11 cellular contexts compared by ENCODE assay signal in the genomic region with DNA sequence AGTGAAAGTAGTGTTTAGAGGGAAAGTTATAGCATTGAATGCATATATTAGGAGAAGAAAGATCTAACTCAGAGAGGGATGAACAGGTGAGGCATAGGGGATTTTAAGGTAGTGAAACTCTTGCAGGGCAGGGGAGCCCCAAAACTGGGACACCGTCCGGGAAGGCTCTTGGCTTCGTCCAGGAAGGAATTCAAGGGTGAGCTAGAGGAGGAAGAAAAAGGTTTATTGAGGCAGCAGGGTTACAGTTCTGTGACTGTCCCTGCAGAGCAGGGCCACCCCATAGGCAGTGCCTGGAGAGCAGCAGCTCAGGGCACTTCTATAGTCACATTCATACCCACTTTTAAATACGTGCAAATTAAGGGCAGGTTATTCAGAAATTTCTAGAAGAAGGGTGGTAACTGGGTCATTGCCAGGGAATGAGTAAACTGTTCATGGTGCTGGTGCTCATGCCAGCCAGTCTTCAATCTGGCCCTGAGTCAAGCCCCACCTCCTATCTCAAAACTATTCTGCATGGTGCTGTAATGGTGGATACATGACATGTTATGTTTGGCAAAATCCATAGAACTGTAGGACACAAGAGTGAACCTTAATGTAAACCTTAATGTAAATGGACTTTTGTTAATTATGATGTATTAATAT. TPM values are rescaled to one million over a fixed set of nuclear protein-coding genes. Genes with fewer than 3 reads are reported as not detected.
DNase-seq lines count a peak whose midpoint lies in the region; ATAC-seq and TF ChIP-seq lines count a peak whose summit lies in the region.
"Had no signal": no experiment of that assay in that cellular context is flagged by ENCODE, and none has a peak within 500 bp of the region (broad histone marks: within the 10 kb centered on the region; RNA-seq: fewer than 3 reads in every experiment).

No MANE protein-coding gene starts in this region.

- peaks cover 13% of the 10 kb centered on the region for H3K36me3 ChIP-seq in OCI-LY7 (ENCODE audit: insufficient read depth, low read length)
- H3K36me3 ChIP-seq in testis (ENCODE audit: low read depth, missing control alignments): no peaks in the 10 kb centered on the region
- H3K36me3 ChIP-seq in psoas muscle (ENCODE audit: insufficient read depth in 1 of 2, low read depth in 1 of 2): no peaks in the 10 kb centered on the region

- H3K9me3 ChIP-seq in OCI-LY7 (ENCODE audit: low read length) (no peaks in the 10 kb centered on the region), testis (no peaks in the 10 kb centered on the region), psoas muscle (no peaks in the 10 kb centered on the region)

- DNase-seq in activated CD8-positive, alpha-beta memory T cell treated with anti-CD3 and anti-CD28 coated beads, Interleukin-2, amount 10 ng/mL, durations not matched to agents 7 days and 5 days: peak; percentile 28
- no peak for DNase-seq in activated CD8-positive, alpha-beta memory T cell treated with anti-CD3 and anti-CD28 coated beads, Interleukin-2, amount 50 U/mL, for 4 hours
- DNase-seq in OCI-LY7 (ENCODE audit: low spot score) (no peak), testis (peak; percentile 39), iPS-NIHi11 (ENCODE audit: low spot score) (no peak), islet precursor cell (no peak), psoas muscle (no peak)
- DNase-seq: NCI-H1436 treated with DMSO at 0.1 percent for 48 hours, SHP77 treated with DMSO at 0.1 percent for 48 hours had no signal

- H3K4me2 ChIP-seq in OCI-LY7 (ENCODE audit: low read length): peak overlapping the region; percentile 85

- H3K27me3 ChIP-seq in testis (no peaks in the 10 kb centered on the region), psoas muscle (ENCODE audit: insufficient read depth in 3 of 3, low read length in 2 of 3) (no peaks in the 10 kb centered on the region)

- CTCF ChIA-PET in activated CD8-positive, alpha-beta memory T cell treated with anti-CD3 and anti-CD28 coated beads, Interleukin-2, amount 10 ng/mL, durations not matched to agents 7 days and 5 days (lab: Charles Lee): interaction anchor here (1.3 to 4.1 kb wide), 3 partner anchors 73 to 143 kb away, joined by 4 to 20 read pairs (median 18); a partner anchor contains a TSS
- CTCF ChIA-PET in OCI-LY7 (lab: Charles Lee; ENCODE audit: unreplicated experiment): interaction anchor here (2.0 kb wide), 1 partner anchor 72 kb away, joined by 9 read pairs; a partner anchor contains a TSS

- peaks cover 66% of the 10 kb centered on the region for H3K4me1 Mint-ChIP-seq in activated CD8-positive, alpha-beta memory T cell treated with anti-CD3 and anti-CD28 coated beads, Interleukin-2, amount 10 ng/mL, durations not matched to agents 7 days and 5 days

- peak overlapping the region; percentile 23; the same call in 1 of the 2 replicates for H2AFZ ChIP-seq in OCI-LY7 (ENCODE audit: low read length)

- peak overlapping the region; percentile 97 for H3K27ac Mint-ChIP-seq in activated CD8-positive, alpha-beta memory T cell treated with anti-CD3 and anti-CD28 coated beads, Interleukin-2, amount 10 ng/mL, durations not matched to agents 7 days and 5 days

- H3K27me3 Mint-ChIP-seq in activated CD8-positive, alpha-beta memory T cell treated with anti-CD3 and anti-CD28 coated beads, Interleukin-2, amount 10 ng/mL, durations not matched to agents 7 days and 5 days: no peaks in the 10 kb centered on the region

- ATAC-seq in activated CD8-positive, alpha-beta memory T cell treated with anti-CD3 and anti-CD28 coated beads, Interleukin-2, amount 10 ng/mL, durations not matched to agents 7 days and 5 days: no peak
- ATAC-seq in esophagus mucosa: peak; percentile 64
- no peak for ATAC-seq in psoas muscle

- no peaks in the 10 kb centered on the region for H4K20me1 ChIP-seq in OCI-LY7 (ENCODE audit: insufficient read depth, low read length)

- TF ChIP-seq CTCF in OCI-LY7 (conservative IDR thresholded peaks at IDR 0.05; ENCODE audit: low read length): no peak
- no peak for TF ChIP-seq CTCF in testis (IDR thresholded peaks at IDR 0.05)
- no peak for TF ChIP-seq CTCF in psoas muscle (IDR thresholded peaks at IDR 0.05)

- no peaks in the 10 kb centered on the region for H3K9me3 Mint-ChIP-seq in activated CD8-positive, alpha-beta memory T cell treated with anti-CD3 and anti-CD28 coated beads, Interleukin-2, amount 10 ng/mL, durations not matched to agents 7 days and 5 days (ENCODE audit: low read depth)

- peak overlapping the region; percentile 85 for H3K27ac ChIP-seq in OCI-LY7 (ENCODE audit: low read depth, low read length, poor library complexity, severe bottlenecking)
- H3K27ac ChIP-seq in testis: no peak overlapping the region
- H3K27ac ChIP-seq in psoas muscle: no peak overlapping the region

- no peaks in the 10 kb centered on the region for H3K9me2 ChIP-seq in OCI-LY7 (ENCODE audit: insufficient read depth, low read length)

- H3K79me2 ChIP-seq in OCI-LY7 (ENCODE audit: insufficient read depth, low read depth, low read length): peaks cover 21% of the 10 kb centered on the region; the same call in 1 of the 2 replicates

- peaks cover 74% of the 10 kb centered on the region for H3K4me1 ChIP-seq in OCI-LY7 (ENCODE audit: insufficient read depth, low read length, poor library complexity, severe bottlenecking)
- H3K4me1 ChIP-seq in testis: peaks cover 17% of the 10 kb centered on the region
- no peaks in the 10 kb centered on the region for H3K4me1 ChIP-seq in psoas muscle

- WGBS in testis, 2 donors: 80% methylated on average over 4 of the region's 4 CpGs
- WGBS in psoas muscle, 3 donors: 74 to 79% (median 77%) methylated on average over 4 of the region's 4 CpGs

- H3K36me3 Mint-ChIP-seq in activated CD8-positive, alpha-beta memory T cell treated with anti-CD3 and anti-CD28 coated beads, Interleukin-2, amount 10 ng/mL, durations not matched to agents 7 days and 5 days: peaks cover 41% of the 10 kb centered on the region

- H3K4me3 ChIP-seq in OCI-LY7 (ENCODE audit: low read depth, low read length, poor library complexity, severe bottlenecking): no peak overlapping the region
- no peak overlapping the region for H3K4me3 ChIP-seq in testis
- H3K4me3 ChIP-seq in psoas muscle: no peak overlapping the region
- H3K4me3 ChIP-seq: lung had no signal

- H3K4me3 Mint-ChIP-seq in activated CD8-positive, alpha-beta memory T cell treated with anti-CD3 and anti-CD28 coated beads, Interleukin-2, amount 10 ng/mL, durations not matched to agents 7 days and 5 days: no peak overlapping the region

- TF ChIP-seq POLR2A in testis (IDR thresholded peaks at IDR 0.05): no peak

- POLR2A ChIA-PET in OCI-LY7 (lab: Charles Lee): interaction anchor here (0.7 to 4.5 kb wide), 5 partner anchors 19 to 79 kb away, joined by 3 to 35 read pairs (median 4); a partner anchor contains a TSS

- intact Hi-C loops in OCI-LY7 (cut with micrococcal nuclease; ENCODE audit: unreplicated experiment) (loop anchor here (2.0 to 10.0 kb wide), 2 partner anchors 33 to 219 kb away; a partner anchor contains a TSS), testis (cut with DNase I; ENCODE audit: low total_unique reads) (no loop called here), psoas muscle (cut with DNase I) (loop anchor here in 1 of 2 donors (10.0 kb wide), 1 partner anchor 129 kb away; no protein-coding TSS in a partner anchor)

- no TSS peak for BruUV-seq in OCI-LY7 (replicated peaks; lab: Mats Ljungman, UMichigan)

RNA-seq across cellular contexts. Expression of a gene that starts 1.2 kb away (rescaled TPM):
- total RNA-seq in activated CD8-positive, alpha-beta memory T cell treated with anti-CD3 and anti-CD28 coated beads, Interleukin-2, amount 10 ng/mL, durations not matched to agents 7 days and 5 days: 100 to 1,000 TPM; 161 to 292 TPM
- 40.3 and 49.6 TPM in 2 replicates for total RNA-seq in OCI-LY7 (2014; rRNA removed; shearing (Covaris generic))
- 53.7 and 56.3 TPM in 2 replicates for total RNA-seq in OCI-LY7 (2022)
- total RNA-seq in esophagus mucosa: 37.2 TPM
- total RNA-seq in testis: 10 to 100 TPM in 1 of 2 donors, 1 to 10 TPM in 1; 7.8 to 13.8 TPM
- polyA plus RNA-seq in testis (ENCODE audit: insufficient read depth, low read depth, low replicate concordance): 13.7 TPM
- total RNA-seq in psoas muscle: 1 to 10 TPM; 1.8 to 3.7 (median 2.6) TPM
- polyA plus RNA-seq in psoas muscle: 1 to 10 TPM in 2 of 3 donors, under 1 TPM in 1; 0.45 to 2.5 (median 1.8) TPM

RNA-seq across cellular contexts. Expression of a gene that starts 32.7 kb away (rescaled TPM):
- 100 to 1,000 TPM; 290 to 394 TPM for total RNA-seq in activated CD8-positive, alpha-beta memory T cell treated with anti-CD3 and anti-CD28 coated beads, Interleukin-2, amount 10 ng/mL, durations not matched to agents 7 days and 5 days
- 0.79 and 4.7 TPM in 2 replicates for total RNA-seq in OCI-LY7 (2014; rRNA removed; shearing (Covaris generic))
- total RNA-seq in OCI-LY7 (2022) (5.4 and 9.2 TPM in 2 replicates), esophagus mucosa (33.6 TPM), testis (10 to 100 TPM in 1 of 2 donors, 1 to 10 TPM in 1; 8.5 to 11.5 TPM), psoas muscle (1 to 10 TPM; 1.5 to 6.7 (median 3.1) TPM)
- polyA plus RNA-seq in testis (ENCODE audit: insufficient read depth, low read depth, low replicate concordance) (6.9 TPM), psoas muscle (1 to 10 TPM; 1.1 to 1.7 (median 1.4) TPM)

Comparison
In these comparisons a context has a peak if more than half of its experiments do, and no peak if none do; other contexts are left out.
1. DNase-seq: peak in activated CD8-positive, alpha-beta memory T cell treated with anti-CD3 and anti-CD28 coated beads, Interleukin-2, amount 10 ng/mL, durations not matched to agents 7 days and 5 days (single experiment) and testis (single experiment); none in activated CD8-positive, alpha-beta memory T cell treated with anti-CD3 and anti-CD28 coated beads, Interleukin-2, amount 50 U/mL, for 4 hours (single experiment), OCI-LY7 (single experiment), iPS-NIHi11 (single experiment), islet precursor cell (single experiment) and psoas muscle (0 of 2).